In the genomic region with DNA sequence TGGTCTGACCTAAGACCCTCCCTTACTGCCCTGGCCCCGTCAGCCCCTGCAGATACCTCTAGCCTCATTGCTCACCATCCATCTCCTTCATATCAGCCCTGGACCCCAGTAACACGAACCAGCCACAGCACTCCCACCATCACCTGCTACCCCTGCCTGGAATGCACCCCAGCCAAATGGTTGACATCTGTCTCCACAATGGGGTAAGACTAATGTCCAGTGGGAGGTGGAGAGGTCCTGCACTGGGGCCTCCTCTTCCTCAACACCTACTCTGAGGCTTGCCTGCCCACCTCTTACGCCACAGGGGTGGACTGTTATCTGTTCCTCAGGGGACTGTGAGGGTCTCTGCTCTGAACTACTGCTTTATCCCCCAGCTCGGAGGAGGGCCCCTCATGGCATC, we compare ENCODE assay signal across 1 cellular context.
TF ChIP-seq lines count a peak whose summit lies in the region.

No MANE protein-coding gene starts in this region.

TF ChIP-seq in HEK293, 187 proteins besides CTCF, POLR2A, EP300 and RAD21 (continued from another document):
- no peak for TF ChIP-seq ZNF362 (tag by site-specific recombination; IDR thresholded peaks at IDR 0.05)
